Comparison of ENCODE assay signal across 8 cellular contexts in the genomic region with DNA sequence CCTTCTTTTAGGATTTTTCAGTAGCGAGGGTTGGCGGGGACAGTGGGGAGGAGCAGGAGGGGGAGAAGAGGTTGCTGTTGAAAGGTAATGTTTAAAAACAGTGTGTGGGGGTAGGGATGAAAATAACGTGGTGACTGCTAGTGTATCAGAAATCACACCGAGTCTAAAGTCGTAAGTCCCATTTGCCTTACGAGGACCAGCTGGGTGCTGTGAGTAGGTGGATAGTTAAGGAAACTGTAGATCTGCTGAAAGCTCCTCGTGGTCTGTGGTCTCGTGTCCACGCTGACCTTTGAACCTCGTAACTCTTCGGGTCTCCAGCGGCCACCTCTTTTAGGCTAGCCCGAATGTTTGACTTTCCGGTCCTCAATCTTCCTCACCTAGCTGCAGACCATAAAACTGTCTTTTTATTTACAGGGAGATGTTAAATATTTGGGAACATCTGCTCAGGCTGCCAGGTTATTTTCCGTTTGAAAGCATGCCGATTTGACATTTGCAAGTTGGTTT. TPM values are rescaled to one million over a fixed set of nuclear protein-coding genes. Genes with fewer than 3 reads are reported as not detected.
A peak's percentile ranks its signal among the peaks of the same experiment; 100 is the strongest.
DNase-seq lines count a peak whose midpoint lies in the region; ATAC-seq and TF ChIP-seq lines count a peak whose summit lies in the region.

No MANE protein-coding gene starts in this region.

- H3K27ac Mint-ChIP-seq in activated CD4-positive, alpha-beta memory T cell treated with anti-CD3 and anti-CD28 coated beads, Interleukin-2, amount 10 ng/mL, durations not matched to agents 7 days and 5 days = no peak overlapping the region

- no peaks in the 10 kb centered on the region for H3K9me3 Mint-ChIP-seq in activated CD4-positive, alpha-beta memory T cell treated with anti-CD3 and anti-CD28 coated beads, Interleukin-2, amount 10 ng/mL, durations not matched to agents 7 days and 5 days

- no peaks in the 10 kb centered on the region for H3K27me3 ChIP-seq in left ventricle myocardium inferior (ENCODE audit: low read depth)

- peak overlapping the region; percentile 92 for H3K27ac ChIP-seq in left ventricle myocardium inferior (replicated peaks)

- H3K4me3 ChIP-seq in left ventricle myocardium inferior = peak overlapping the region; percentile 85
- H3K4me3 ChIP-seq in retinal pigment epithelial cell (ENCODE audit: low read length) = peak overlapping the region; percentile 90

- H3K4me1 Mint-ChIP-seq in activated CD4-positive, alpha-beta memory T cell treated with anti-CD3 and anti-CD28 coated beads, Interleukin-2, amount 10 ng/mL, durations not matched to agents 7 days and 5 days = peaks cover 14% of the 10 kb centered on the region

- DNase-seq in ELF-1 (ENCODE audit: low read depth, low spot score) (peak; percentile 47), left ventricle myocardium inferior (no peak), retinal pigment epithelial cell (ENCODE audit: low read depth) (no peak), NCI-H1092 (lab: John Stamatoyannopoulos, UW) (no peak), glomerular visceral epithelial cell (ENCODE audit: extremely low spot score) (no peak)
- no peak for DNase-seq in activated CD4-positive, alpha-beta memory T cell treated with anti-CD3 and anti-CD28 coated beads, Interleukin-2, amount 10 ng/mL, durations not matched to agents 7 days and 5 days

- no peaks in the 10 kb centered on the region for H3K36me3 ChIP-seq in left ventricle myocardium inferior

- intact Hi-C loops in left ventricle myocardium inferior (cut with micrococcal nuclease) = no loop called here

- H3K4me1 ChIP-seq in left ventricle myocardium inferior = peaks cover 65% of the 10 kb centered on the region

- peaks cover 68% of the 10 kb centered on the region for H3K27me3 Mint-ChIP-seq in activated CD4-positive, alpha-beta memory T cell treated with anti-CD3 and anti-CD28 coated beads, Interleukin-2, amount 10 ng/mL, durations not matched to agents 7 days and 5 days

- peak overlapping the region; percentile 60 for H3K4me3 Mint-ChIP-seq in activated CD4-positive, alpha-beta memory T cell treated with anti-CD3 and anti-CD28 coated beads, Interleukin-2, amount 10 ng/mL, durations not matched to agents 7 days and 5 days

- POLR2A ChIA-PET in activated CD4-positive, alpha-beta memory T cell treated with anti-CD3 and anti-CD28 coated beads, Interleukin-2, amount 10 ng/mL, durations not matched to agents 7 days and 5 days (lab: Charles Lee) = no interaction called here

- ATAC-seq in HG02763 (IDR thresholded peaks at IDR 0.05; ENCODE audit: unreplicated experiment) (peak; percentile 55), GM21515 (IDR thresholded peaks at IDR 0.05; ENCODE audit: unreplicated experiment) (no peak)

- no peaks in the 10 kb centered on the region for H3K9me3 ChIP-seq in left ventricle myocardium inferior (replicated peaks)

- H3K36me3 Mint-ChIP-seq in activated CD4-positive, alpha-beta memory T cell treated with anti-CD3 and anti-CD28 coated beads, Interleukin-2, amount 10 ng/mL, durations not matched to agents 7 days and 5 days (ENCODE audit: low read depth) = no peaks in the 10 kb centered on the region

- TF ChIP-seq CTCF in left ventricle myocardium inferior (IDR thresholded peaks at IDR 0.05; ENCODE audit: borderline replicate concordance) (no peak), retinal pigment epithelial cell (conservative IDR thresholded peaks at IDR 0.05; ENCODE audit: low read depth, low read length) (no peak)

- CTCF ChIA-PET in activated CD4-positive, alpha-beta memory T cell treated with anti-CD3 and anti-CD28 coated beads, Interleukin-2, amount 10 ng/mL, durations not matched to agents 7 days and 5 days (lab: Charles Lee) = no interaction called here

RNA-seq across cellular contexts. Expression of a gene that starts 29.3 kb away (rescaled TPM):
- not detected for total RNA-seq in activated CD4-positive, alpha-beta memory T cell treated with anti-CD3 and anti-CD28 coated beads, Interleukin-2, amount 10 ng/mL, durations not matched to agents 7 days and 5 days
- 52.5 TPM for total RNA-seq in left ventricle myocardium inferior

Comparison
In these comparisons a context has a peak if more than half of its experiments do, and no peak if none do; other contexts are left out.
1. RNA of a gene that starts 29.3 kb away (total RNA-seq): 52.5 TPM in left ventricle myocardium inferior (single experiment); not detected in activated CD4-positive, alpha-beta memory T cell treated with anti-CD3 and anti-CD28 coated beads, Interleukin-2, amount 10 ng/mL, durations not matched to agents 7 days and 5 days; every median in the first group is over 10 times any median in the second.